Comparison of ENCODE assay signal across 1 cellular context in genomic region chr16:84599528-84600202, GRCh38.
A peak's percentile ranks its signal among the peaks of the same experiment; 100 is the strongest.
TF ChIP-seq lines count a peak whose summit lies in the region.

No MANE protein-coding gene starts in this region.

TF ChIP-seq in HepG2, 621 proteins besides CTCF, POLR2A, EP300 and RAD21 (continued from another document and continues in another):
- TF ChIP-seq GMEB2 (CRISPR knock-in tag; IDR thresholded peaks at IDR 0.05; ENCODE audit: low read depth) = no peak
- TF ChIP-seq MXD4 (CRISPR knock-in tag; IDR thresholded peaks at IDR 0.05) = no peak
- 0 out of 2 replicates have a peak, but pooled peaks have one; percentile 12 for TF ChIP-seq MIXL1 (CRISPR knock-in tag; IDR thresholded peaks at IDR 0.05)
- peak; percentile 71; the same call in 1 of the 2 replicates for TF ChIP-seq PATZ1 (CRISPR knock-in tag; IDR thresholded peaks at IDR 0.05)
- no peak for TF ChIP-seq PBX3 (CRISPR knock-in tag; IDR thresholded peaks at IDR 0.05; ENCODE audit: borderline replicate concordance)
- no peak for TF ChIP-seq TFE3 (CRISPR knock-in tag; IDR thresholded peaks at IDR 0.05)
- no peak for TF ChIP-seq ZNF18 (CRISPR knock-in tag; IDR thresholded peaks at IDR 0.05; ENCODE audit: insufficient replicate concordance)
- no peak for TF ChIP-seq SETDB1 (CRISPR knock-in tag; IDR thresholded peaks at IDR 0.05; ENCODE audit: borderline replicate concordance)
- peak; percentile 47; the same call in 1 of the 2 replicates for TF ChIP-seq SP5 (CRISPR knock-in tag; IDR thresholded peaks at IDR 0.05; ENCODE audit: borderline replicate concordance, low read depth)
- no peak for TF ChIP-seq MNT (IDR thresholded peaks at IDR 0.05)
- TF ChIP-seq KLF15 (CRISPR knock-in tag; IDR thresholded peaks at IDR 0.05; ENCODE audit: borderline replicate concordance) = no peak
- TF ChIP-seq MED1 (CRISPR knock-in tag; IDR thresholded peaks at IDR 0.05) = peak; percentile 82
- no peak for TF ChIP-seq ZNF749 (CRISPR knock-in tag; IDR thresholded peaks at IDR 0.05; ENCODE audit: borderline replicate concordance)
- TF ChIP-seq ETS1 (CRISPR knock-in tag; IDR thresholded peaks at IDR 0.05) = no peak
- no peak for TF ChIP-seq CHCHD3 (CRISPR knock-in tag; IDR thresholded peaks at IDR 0.05)
- TF ChIP-seq ARID4A (CRISPR knock-in tag; IDR thresholded peaks at IDR 0.05; ENCODE audit: borderline replicate concordance) = peak; percentile 52; the same call in 1 of the 2 replicates
- TF ChIP-seq HIC2 (CRISPR knock-in tag; IDR thresholded peaks at IDR 0.05; ENCODE audit: low read depth) = no peak
- TF ChIP-seq SYNCRIP (IDR thresholded peaks at IDR 0.05; ENCODE audit: insufficient read depth, low read depth, low read length) = no peak
- peak; percentile 93 for TF ChIP-seq CEBPG (CRISPR knock-in tag; IDR thresholded peaks at IDR 0.05)
- TF ChIP-seq ARNT (IDR thresholded peaks at IDR 0.05) = no peak
- no peak for TF ChIP-seq ZIK1 (CRISPR knock-in tag; IDR thresholded peaks at IDR 0.05; ENCODE audit: borderline replicate concordance, low read depth)
- TF ChIP-seq LRRFIP1 (CRISPR knock-in tag; conservative IDR thresholded peaks at IDR 0.05) = no peak
- TF ChIP-seq KAT2B (IDR thresholded peaks at IDR 0.05; ENCODE audit: borderline replicate concordance, low read depth, low read length) = no peak
- peak; percentile 75 for TF ChIP-seq GATAD2A (CRISPR knock-in tag; IDR thresholded peaks at IDR 0.05)
- TF ChIP-seq THAP11 (CRISPR knock-in tag; IDR thresholded peaks at IDR 0.05) = peak; percentile 43; the same call in 1 of the 2 replicates
- no peak for TF ChIP-seq ERF (CRISPR knock-in tag; IDR thresholded peaks at IDR 0.05)
- TF ChIP-seq FOXK1 (CRISPR knock-in tag; IDR thresholded peaks at IDR 0.05; ENCODE audit: borderline replicate concordance, low read depth) = no peak; the same call in 1 of the 2 replicates
- no peak for TF ChIP-seq ZNF75D (CRISPR knock-in tag; IDR thresholded peaks at IDR 0.05; ENCODE audit: borderline replicate concordance)
- TF ChIP-seq RXRA (CRISPR knock-in tag; IDR thresholded peaks at IDR 0.05) = peak; percentile 43; the same call in 1 of the 2 replicates
- TF ChIP-seq ZNF607 (CRISPR knock-in tag; IDR thresholded peaks at IDR 0.05; ENCODE audit: borderline replicate concordance) = 0 out of 2 replicates have a peak, but pooled peaks have one; percentile 43
- no peak for TF ChIP-seq CENPX (CRISPR knock-in tag; IDR thresholded peaks at IDR 0.05)
- peak; percentile 41; the same call in 1 of the 2 replicates for TF ChIP-seq PHF8 (CRISPR knock-in tag; IDR thresholded peaks at IDR 0.05)
- peak; percentile 71; the same call in 1 of the 2 replicates for TF ChIP-seq ZBTB7A (CRISPR knock-in tag; IDR thresholded peaks at IDR 0.05)
- no peak for TF ChIP-seq ZEB1 (IDR thresholded peaks at IDR 0.05; ENCODE audit: insufficient replicate concordance, low read depth)
- TF ChIP-seq CSRNP1 (CRISPR knock-in tag; IDR thresholded peaks at IDR 0.05) = peak; percentile 60; the same call in 1 of the 2 replicates
- TF ChIP-seq SNRNP70 (IDR thresholded peaks at IDR 0.05; ENCODE audit: low read depth, low read length) = no peak
